In the genomic region with DNA sequence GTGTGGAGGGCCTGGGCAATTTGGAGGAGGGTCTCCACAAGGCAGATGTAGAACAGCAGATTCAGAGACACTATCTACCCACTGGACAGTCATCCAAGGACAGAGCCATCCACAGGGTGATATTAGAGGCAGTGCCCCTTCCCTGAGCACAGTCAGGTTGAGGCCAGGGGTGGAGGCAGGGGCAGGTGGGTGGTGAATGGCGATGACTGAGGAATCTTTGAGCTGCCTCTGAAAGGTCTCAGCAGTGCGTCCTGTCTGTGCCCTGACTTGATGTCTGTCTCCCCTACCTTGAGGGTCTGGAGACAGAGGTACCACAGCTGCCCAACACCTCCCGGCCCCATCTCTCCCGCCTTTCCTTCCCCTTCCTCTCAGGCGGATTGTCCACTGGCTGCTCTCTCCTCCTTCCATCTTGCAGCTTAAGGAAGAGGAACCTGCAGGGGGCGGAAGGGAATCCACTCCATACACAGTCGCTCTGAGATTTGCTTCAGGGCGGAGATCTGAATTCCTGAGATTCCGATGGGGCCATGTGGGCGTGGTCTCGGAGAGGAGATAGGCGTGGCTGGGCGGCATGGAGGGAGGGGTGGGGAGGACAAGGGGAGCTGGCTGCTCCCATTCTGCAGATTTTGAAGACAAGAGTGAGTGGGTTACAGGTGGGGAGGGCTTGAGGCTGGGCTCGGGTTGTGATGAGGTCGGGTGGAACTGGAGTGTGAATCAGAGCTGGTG, we compare ENCODE assay signal across 9 cellular contexts. TPM values are rescaled to one million over a fixed set of nuclear protein-coding genes. Genes with fewer than 3 reads are reported as not detected.
DNase-seq lines count a peak whose midpoint lies in the region; ATAC-seq, FAIRE-seq and TF ChIP-seq lines count a peak whose summit lies in the region.
"Had no signal": no experiment of that assay in that cellular context is flagged by ENCODE, and none has a peak within 500 bp of the region (broad histone marks: within the 10 kb centered on the region; RNA-seq: fewer than 3 reads in every experiment).

No MANE protein-coding gene starts in this region.

- peak overlapping the region; percentile 84 for H3K27ac Mint-ChIP-seq in progenitor cell of endocrine pancreas

- peaks cover 16% of the 10 kb centered on the region for H3K27me3 Mint-ChIP-seq in progenitor cell of endocrine pancreas

- in situ Hi-C loops in SK-MEL-5 (cut with HindIII; ENCODE audit: low pct_unique_long_range_greater_than_20kb, low sequenced_read_pairs), result no loop called here

- peak; percentile 53 for TF ChIP-seq CTCF in progenitor cell of endocrine pancreas (IDR thresholded peaks at IDR 0.05; ENCODE audit: unreplicated experiment)

- no peak overlapping the region for H3K4me3 Mint-ChIP-seq in progenitor cell of endocrine pancreas (ENCODE audit: low read depth)

- peak; percentile 43 for FAIRE-seq in H54 (lab: Jason Lieb, UNC)

- no peaks in the 10 kb centered on the region for H3K9me3 Mint-ChIP-seq in progenitor cell of endocrine pancreas (ENCODE audit: low read depth)

- no peak for TF ChIP-seq POLR2A in H54 (IDR thresholded peaks at IDR 0.05; ENCODE audit: low read depth, low read length)

- ATAC-seq in HG03469 (IDR thresholded peaks at IDR 0.05; ENCODE audit: unreplicated experiment) (no peak), GM19452 (IDR thresholded peaks at IDR 0.05; ENCODE audit: unreplicated experiment) (no peak), HG03342 (IDR thresholded peaks at IDR 0.05; ENCODE audit: unreplicated experiment) (no peak)

- H3K36me3 Mint-ChIP-seq in progenitor cell of endocrine pancreas (ENCODE audit: insufficient read depth), result no peaks in the 10 kb centered on the region

- DNase-seq in H54 (ENCODE audit: insufficient read length, low spot score), result peak; percentile 87
- peak; percentile 91 for DNase-seq in SK-MEL-5 (ENCODE audit: low read depth, low spot score)
- DNase-seq in glomerular endothelial cell (ENCODE audit: extremely low read depth, low read depth, low spot score), result peak; percentile 34
- DNase-seq in progenitor cell of endocrine pancreas (ENCODE audit: low spot score, unreplicated experiment), result peak; percentile 65
- no peak for DNase-seq in activated T-cell treated with anti-CD3 and anti-CD28 coated beads, Interleukin-2, amount 50 U/mL, for 48 hours

- H3K4me1 Mint-ChIP-seq in progenitor cell of endocrine pancreas (ENCODE audit: low read depth), result peaks cover 9% of the 10 kb centered on the region

RNA-seq across cellular contexts. Expression of gene MUCL3, which starts 1.7 kb away (rescaled TPM):
- not detected in 2 replicates for total RNA-seq in SK-MEL-5 (2014; rRNA removed; shearing (Covaris generic))
- polyA plus RNA-seq in SK-MEL-5 (2015; cell fraction: cytosol; rRNA removed), result not detected in 2 replicates
- not detected in 2 replicates for polyA plus RNA-seq in SK-MEL-5 (2015; cell fraction: nucleus; rRNA removed)
- total RNA-seq in glomerular endothelial cell, result not detected in 2 replicates
- total RNA-seq in progenitor cell of endocrine pancreas, result 0.05 TPM in 1 of 2 replicates, not detected in the other
- polyA plus RNA-seq: neural cell had no signal

RNA-seq across cellular contexts. Expression of gene SFTA2, which starts 10.5 kb away (rescaled TPM):
- total RNA-seq in SK-MEL-5 (2014; rRNA removed; shearing (Covaris generic)), result not detected in 2 replicates
- polyA plus RNA-seq in SK-MEL-5 (2015; cell fraction: cytosol; rRNA removed), result not detected in 2 replicates
- not detected in 2 replicates for polyA plus RNA-seq in SK-MEL-5 (2015; cell fraction: nucleus; rRNA removed)
- not detected in 2 replicates for total RNA-seq in glomerular endothelial cell
- total RNA-seq in progenitor cell of endocrine pancreas, result 1.0 and 2.6 TPM in 2 replicates
- polyA plus RNA-seq: neural cell had no signal

RNA-seq across cellular contexts. Expression of gene VARS2, which starts 28.5 kb away (rescaled TPM):
- total RNA-seq in SK-MEL-5 (2014; rRNA removed; shearing (Covaris generic)), result 36.5 and 44.1 TPM in 2 replicates
- 49.7 and 56.5 TPM in 2 replicates for polyA plus RNA-seq in SK-MEL-5 (2015; cell fraction: cytosol; rRNA removed)
- 134 and 159 TPM in 2 replicates for polyA plus RNA-seq in SK-MEL-5 (2015; cell fraction: nucleus; rRNA removed)
- total RNA-seq in glomerular endothelial cell (17.9 and 22.6 TPM in 2 replicates), progenitor cell of endocrine pancreas (56.3 and 58.0 TPM in 2 replicates)

RNA-seq across cellular contexts. Expression of gene GTF2H4, which starts 34.5 kb away (rescaled TPM):
- 16.3 and 18.0 TPM in 2 replicates for total RNA-seq in SK-MEL-5 (2014; rRNA removed; shearing (Covaris generic))
- 17.2 and 25.6 TPM in 2 replicates for polyA plus RNA-seq in SK-MEL-5 (2015; cell fraction: cytosol; rRNA removed)
- polyA plus RNA-seq in SK-MEL-5 (2015; cell fraction: nucleus; rRNA removed), result 160 and 164 TPM in 2 replicates
- total RNA-seq in glomerular endothelial cell (22.8 and 24.1 TPM in 2 replicates), progenitor cell of endocrine pancreas (73.0 and 74.7 TPM in 2 replicates)

RNA-seq across cellular contexts. Expression of gene MUC21, which starts 41.0 kb away (rescaled TPM):
- not detected in 2 replicates for total RNA-seq in SK-MEL-5 (2014; rRNA removed; shearing (Covaris generic))
- not detected in 2 replicates for polyA plus RNA-seq in SK-MEL-5 (2015; cell fraction: cytosol; rRNA removed)
- not detected in 2 replicates for polyA plus RNA-seq in SK-MEL-5 (2015; cell fraction: nucleus; rRNA removed)
- total RNA-seq in glomerular endothelial cell, result not detected in 2 replicates
- total RNA-seq in progenitor cell of endocrine pancreas, result not detected in 2 replicates
- polyA plus RNA-seq: neural cell had no signal

Comparison
In these comparisons a context has a peak if more than half of its experiments do, and no peak if none do; other contexts are left out.
1. DNase-seq: peak in H54 (single experiment), SK-MEL-5 (single experiment), glomerular endothelial cell (single experiment) and progenitor cell of endocrine pancreas (single experiment); none in activated T-cell treated with anti-CD3 and anti-CD28 coated beads, Interleukin-2, amount 50 U/mL, for 48 hours (0 of 2).